17 cellular contexts compared by ENCODE assay signal in the genomic region with DNA sequence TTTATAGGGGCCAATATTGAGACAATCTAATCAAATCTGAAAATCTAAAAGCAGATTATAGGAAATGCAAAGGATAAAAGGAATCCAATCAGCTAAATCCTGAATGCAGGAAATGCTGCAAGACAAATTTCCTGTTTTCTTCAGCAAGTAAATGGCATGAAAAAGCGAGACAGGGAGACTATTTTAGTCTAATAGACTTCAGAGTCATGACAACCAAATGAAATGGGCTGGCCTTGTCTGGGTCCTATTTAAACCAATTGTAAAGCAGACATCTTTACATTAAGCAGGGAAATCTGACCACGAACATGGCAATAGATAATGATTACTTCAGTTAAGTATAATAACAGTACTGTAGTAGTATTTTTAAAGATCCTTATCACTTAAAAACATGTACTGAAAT. TPM values are rescaled to one million over a fixed set of nuclear protein-coding genes. Genes with fewer than 3 reads are reported as not detected.
DNase-seq lines count a peak whose midpoint lies in the region; ATAC-seq, FAIRE-seq and TF ChIP-seq lines count a peak whose summit lies in the region.
"Had no signal": no experiment of that assay in that cellular context is flagged by ENCODE, and none has a peak within 500 bp of the region (broad histone marks: within the 10 kb centered on the region; RNA-seq: fewer than 3 reads in every experiment).

No MANE protein-coding gene starts in this region.

- peak overlapping the region; percentile 49 for H3K27ac Mint-ChIP-seq in activated naive CD4-positive, alpha-beta T cell treated with anti-CD3 and anti-CD28 coated beads, Interleukin-2, amount 10 ng/mL, durations not matched to agents 7 days and 5 days
- no peak overlapping the region for H3K27ac Mint-ChIP-seq in activated naive CD4-positive, alpha-beta T cell treated with anti-CD3 and anti-CD28 coated beads, Interleukin-2, amount 50 U/mL, for 72 hours

- 75% methylated on average over 2 of the region's 2 CpGs for WGBS in GM12878 (ENCODE audit: insufficient coverage, insufficient replicate concordance, low lambda C conversion rate, missing lambda C conversion rate)
- 88% methylated on average over 2 of the region's 2 CpGs for WGBS in smooth muscle cell (ENCODE audit: low lambda C conversion rate)

- H3K9me2 ChIP-seq in PC-3 (replicated peaks; ENCODE audit: low read length), result no peaks in the 10 kb centered on the region

- no peaks in the 10 kb centered on the region for H3K27me3 ChIP-seq in PC-3 (ENCODE audit: low read length)
- H3K27me3 ChIP-seq in GM12878 (replicated peaks in 1 of 2; ENCODE audit: control insufficient read depth in 2 of 2, insufficient read depth in 2 of 2, low read length in 1 of 2), result no peaks in the 10 kb centered on the region
- no peaks in the 10 kb centered on the region for H3K27me3 ChIP-seq in smooth muscle cell (ENCODE audit: low read depth)
- H3K27me3 ChIP-seq: ovary, Peyer's patch had no signal

- H3K27me3 Mint-ChIP-seq in activated naive CD4-positive, alpha-beta T cell treated with anti-CD3 and anti-CD28 coated beads, Interleukin-2, amount 10 ng/mL, durations not matched to agents 7 days and 5 days, result no peaks in the 10 kb centered on the region

- in situ Hi-C loops in GM12878 (cut with MboI), result no loop called here

- no peaks in the 10 kb centered on the region for H3K9me3 Mint-ChIP-seq in activated naive CD4-positive, alpha-beta T cell treated with anti-CD3 and anti-CD28 coated beads, Interleukin-2, amount 10 ng/mL, durations not matched to agents 7 days and 5 days
- no peaks in the 10 kb centered on the region for H3K9me3 Mint-ChIP-seq in activated naive CD4-positive, alpha-beta T cell treated with anti-CD3 and anti-CD28 coated beads, Interleukin-2, amount 50 U/mL, for 72 hours

- no peak for TF ChIP-seq EP300 in GM12878 (IDR thresholded peaks at IDR 0.05; ENCODE audit: borderline replicate concordance in 1 of 2, control insufficient read depth in 1 of 2, low read depth in 2 of 2, low read length in 2 of 2)

- 0 out of 2 replicates have a peak, but pooled peaks cover 5% of the 10 kb centered on the region for H3K4me1 ChIP-seq in PC-3 (ENCODE audit: insufficient read depth, low read length)
- no peaks in the 10 kb centered on the region; the same call in none of the 2 replicates for H3K4me1 ChIP-seq in GM12878 (ENCODE audit: control insufficient read depth, insufficient read depth, low read length)
- peaks cover 16% of the 10 kb centered on the region for H3K4me1 ChIP-seq in smooth muscle cell (ENCODE audit: low read depth)

- H3K27ac ChIP-seq in PC-3 (ENCODE audit: low read length), result no peak overlapping the region
- no peak overlapping the region for H3K27ac ChIP-seq in GM12878 (ENCODE audit: control insufficient read depth, insufficient read depth)
- no peak overlapping the region for H3K27ac ChIP-seq in smooth muscle cell (ENCODE audit: low read depth)
- H3K27ac ChIP-seq: ovary, Peyer's patch had no signal

- POLR2A ChIA-PET in PC-3 (lab: Charles Lee; ENCODE audit: unreplicated experiment) (no interaction called here), GM12878 (lab: Charles Lee) (interaction anchor here (4.1 kb wide), 1 partner anchor 15 kb away, joined by 20 read pairs; a partner anchor contains a TSS)

- H3K9ac ChIP-seq in PC-3 (ENCODE audit: low read length), result no peak overlapping the region
- H3K9ac ChIP-seq in GM12878 (ENCODE audit: control insufficient read depth, insufficient read depth, low read length), result no peak overlapping the region
- H3K9ac ChIP-seq in smooth muscle cell (ENCODE audit: low read depth), result no peak overlapping the region

- H3K4me3 ChIP-seq in PC-3 (ENCODE audit: low read length) (no peak overlapping the region), GM12878 (no peak overlapping the region), smooth muscle cell (no peak overlapping the region)
- H3K4me3 ChIP-seq: ovary had no signal

- TF ChIP-seq POLR2A in GM12878 (IDR thresholded peaks at IDR 0.05; ENCODE audit: low read depth, low read length), result no peak

- H3F3A ChIP-seq in PC-3 (ENCODE audit: low read length, unreplicated experiment) (no peaks in the 10 kb centered on the region), smooth muscle cell (ENCODE audit: low read depth) (no peaks in the 10 kb centered on the region)

- H3K9me3 ChIP-seq in PC-3 (ENCODE audit: low read length), result no peaks in the 10 kb centered on the region
- no peaks in the 10 kb centered on the region for H3K9me3 ChIP-seq in GM12878 (replicated peaks; ENCODE audit: control insufficient read depth, insufficient read depth, low read length)
- no peaks in the 10 kb centered on the region for H3K9me3 ChIP-seq in smooth muscle cell (replicated peaks; ENCODE audit: low read depth)
- H3K9me3 ChIP-seq: ovary, Peyer's patch, spleen had no signal

- DNase-seq in activated naive CD4-positive, alpha-beta T cell treated with anti-CD3 and anti-CD28 coated beads, Interleukin-2, amount 10 ng/mL, durations not matched to agents 7 days and 5 days, result no peak
- no peak for DNase-seq in activated naive CD4-positive, alpha-beta T cell treated with anti-CD3 and anti-CD28 coated beads, Interleukin-2, amount 50 U/mL, for 72 hours (ENCODE audit: low spot score in 2 of 2)
- DNase-seq in PC-3 (no peak), GM12878 (ENCODE audit: low read depth, low spot score) (no peak), smooth muscle cell (lab: John Stamatoyannopoulos, UW; ENCODE audit: unreplicated experiment) (no peak), NCI-H2081 treated with DMSO at 0.1 percent for 48 hours (lab: John Stamatoyannopoulos, UW) (no peak)
- DNase-seq in stimulated activated CD4-positive, alpha-beta T cell treated with anti-CD3 and anti-CD28 coated beads, Interleukin-2, amount 100 ng/mL, for 48 hours, result no peak
- DNase-seq: activated CD8-positive, alpha-beta memory T cell treated with anti-CD3 and anti-CD28 coated beads for 24 hours; DMS153; mesenchymal stem cell; NCI-H1417 treated with DMSO at 0.1 percent for 48 hours; ovary; Peyer's patch; spleen had no signal

- no peak for TF ChIP-seq CTCF in PC-3 (conservative IDR thresholded peaks at IDR 0.05; ENCODE audit: low read depth, low read length)
- no peak for TF ChIP-seq CTCF in GM12878 (IDR thresholded peaks at IDR 0.05 in 2 of 3, conservative IDR thresholded peaks at IDR 0.05 in 1 of 3; ENCODE audit: control insufficient read depth in 2 of 3, extremely low read depth in 1 of 3, insufficient read depth in 1 of 3, low read depth in 3 of 3, low read length in 3 of 3)
- TF ChIP-seq CTCF in smooth muscle cell (IDR thresholded peaks at IDR 0.05; ENCODE audit: borderline replicate concordance, insufficient read depth, poor library complexity, severe bottlenecking), result no peak

- CTCF ChIA-PET in activated naive CD4-positive, alpha-beta T cell treated with anti-CD3 and anti-CD28 coated beads, Interleukin-2, amount 10 ng/mL, durations not matched to agents 7 days and 5 days (lab: Charles Lee), result interaction anchor here (0.6 to 2.3 kb wide), 3 partner anchors 13 to 158 kb away, joined by 3 to 7 read pairs (median 4); a partner anchor contains a TSS
- CTCF ChIA-PET in PC-3 (lab: Charles Lee), result no interaction called here
- CTCF ChIA-PET in GM12878 (lab: Yijun Ruan, JAX), result interaction anchor here (1.0 to 3.0 kb wide), 4 partner anchors 10 to 15 kb away, joined by 3 to 12 read pairs (median 7); a partner anchor contains a TSS

- H3K36me3 Mint-ChIP-seq in activated naive CD4-positive, alpha-beta T cell treated with anti-CD3 and anti-CD28 coated beads, Interleukin-2, amount 10 ng/mL, durations not matched to agents 7 days and 5 days, result peaks cover 21% of the 10 kb centered on the region
- H3K36me3 Mint-ChIP-seq in activated naive CD4-positive, alpha-beta T cell treated with anti-CD3 and anti-CD28 coated beads, Interleukin-2, amount 50 U/mL, for 72 hours, result peaks cover 14 to 37% of the 10 kb centered on the region in 2 donors

- H4K20me1 ChIP-seq in PC-3 (ENCODE audit: low read length), result no peaks in the 10 kb centered on the region
- H4K20me1 ChIP-seq in GM12878 (ENCODE audit: control insufficient read depth, insufficient read depth), result no peaks in the 10 kb centered on the region
- no peaks in the 10 kb centered on the region for H4K20me1 ChIP-seq in smooth muscle cell (ENCODE audit: low read depth)

- peak overlapping the region; percentile 47 for H3K4me3 Mint-ChIP-seq in activated naive CD4-positive, alpha-beta T cell treated with anti-CD3 and anti-CD28 coated beads, Interleukin-2, amount 10 ng/mL, durations not matched to agents 7 days and 5 days

- H3K4me2 ChIP-seq in PC-3 (ENCODE audit: low read length) (peak overlapping the region; percentile 79), GM12878 (ENCODE audit: control insufficient read depth, insufficient read depth) (peak overlapping the region; percentile 54), smooth muscle cell (peak overlapping the region; percentile 99)

- H3K4me1 Mint-ChIP-seq in activated naive CD4-positive, alpha-beta T cell treated with anti-CD3 and anti-CD28 coated beads, Interleukin-2, amount 10 ng/mL, durations not matched to agents 7 days and 5 days, result peaks cover 38% of the 10 kb centered on the region

- SMC1A ChIA-PET in GM12878 (lab: Charles Lee; ENCODE audit: uncharacterized antibody, unreplicated experiment), result interaction anchor here (0.7 to 4.4 kb wide), 4 partner anchors 15 to 1110 kb away, joined by 3 to 34 read pairs (median 4); a partner anchor contains a TSS

- H3K36me3 ChIP-seq in PC-3 (ENCODE audit: low read depth, low read length), result no peaks in the 10 kb centered on the region
- H3K36me3 ChIP-seq in GM12878 (ENCODE audit: control insufficient read depth in 2 of 2, insufficient read depth in 2 of 2, low read length in 1 of 2), result peaks cover 0 to 13% of the 10 kb centered on the region in 2 experiments; a peak in 2 of 4 replicates
- peaks cover 5% of the 10 kb centered on the region for H3K36me3 ChIP-seq in smooth muscle cell (ENCODE audit: low read depth)
- H3K36me3 ChIP-seq: ovary had no signal

- RAD21 ChIA-PET in GM12878 (lab: Charles Lee; ENCODE audit: unreplicated experiment), result interaction anchor here (1.1 to 1.4 kb wide), 2 partner anchors 13 to 104 kb away, joined by 3 to 4 read pairs; no protein-coding TSS in a partner anchor

- H2AFZ ChIP-seq in PC-3 (ENCODE audit: low read length) (no peak overlapping the region), GM12878 (ENCODE audit: control insufficient read depth, low read depth, low read length) (no peak overlapping the region), smooth muscle cell (ENCODE audit: low read depth) (no peak overlapping the region)

- no peak for ATAC-seq in activated naive CD4-positive, alpha-beta T cell treated with anti-CD3 and anti-CD28 coated beads, Interleukin-2, amount 50 U/mL, for 72 hours
- ATAC-seq in PC-3, result no peak
- ATAC-seq in GM12878, result no peak
- ATAC-seq in HG02642 (IDR thresholded peaks at IDR 0.05; ENCODE audit: poor library complexity, unreplicated experiment), result no peak

- H3K79me2 ChIP-seq in PC-3 (ENCODE audit: low read length), result peaks cover 32% of the 10 kb centered on the region
- peaks cover 16% of the 10 kb centered on the region for H3K79me2 ChIP-seq in GM12878 (ENCODE audit: control insufficient read depth, insufficient read depth, low read length)
- peaks cover 39% of the 10 kb centered on the region for H3K79me2 ChIP-seq in smooth muscle cell (ENCODE audit: low read depth)

- intact Hi-C loops in PC-3 (cut with micrococcal nuclease), result loop anchor here (5.0 kb wide), 1 partner anchor 175 kb away; a partner anchor contains a TSS
- intact Hi-C loops in GM12878 (cut with micrococcal nuclease; ENCODE audit: unreplicated experiment), result no loop called here

- no peak for FAIRE-seq in GM12878 (lab: Jason Lieb, UNC)

- no peak for TF ChIP-seq RAD21 in GM12878 (IDR thresholded peaks at IDR 0.05; ENCODE audit: insufficient read depth, low read depth, low read length)

- BruUV-seq in PC-3 (replicated peaks; lab: Mats Ljungman, UMichigan) (no TSS peak), GM12878 (replicated peaks; lab: Mats Ljungman, UMichigan) (no TSS peak)

RNA-seq across cellular contexts. Expression of a gene that starts 2.1 kb away (rescaled TPM):
- total RNA-seq in activated naive CD4-positive, alpha-beta T cell treated with anti-CD3 and anti-CD28 coated beads, Interleukin-2, amount 50 U/mL, for 72 hours, result 10 to 100 TPM; 22.0 to 29.2 TPM
- total RNA-seq in PC-3 (2014; rRNA removed) (10.0 and 14.0 TPM in 2 replicates), GM12878 (2014; rRNA removed) (16.5 and 19.5 TPM in 2 replicates), GM12878 (2014; rRNA removed; fragmentation: Illumina TruSeq; extraction: Trizol) (15.7 and 16.3 TPM in 2 replicates), GM12878 (2021) (17.1 and 17.9 TPM in 2 replicates), smooth muscle cell (15.1 and 17.4 TPM in 2 replicates)
- total RNA-seq in GM12878 (2013; cell fraction: nucleolus; rRNA removed), result 23.8 and 24.1 TPM in 2 replicates
- polyA plus RNA-seq in GM12878 (2011; ENCODE audit: low read depth), result 6.1 TPM
- polyA plus RNA-seq in GM12878 (2011; rRNA removed) (15.9 and 19.9 TPM in 2 replicates), GM12878 (2014; fragmentation: Illumina TruSeq; extraction: Trizol) (14.9 and 16.3 TPM in 2 replicates), GM12878 (2014; fragmentation: Nextera tagmentation; extraction: Ambion mirVana) (1 to 10 TPM; 4.1 to 8.0 TPM), GM12878 (2014; rRNA removed) (12.1 and 12.2 TPM in 2 replicates), GM12878 (2016; fragmentation: Nextera tagmentation; extraction: Ambion mirVana) (10 to 100 TPM; 15.8 to 17.3 TPM), smooth muscle cell (10.9 and 13.8 TPM in 2 replicates)
- polyA plus RNA-seq in GM12878 (2011; cell fraction: cytosol; rRNA removed), result 9.6 and 11.4 TPM in 2 replicates
- polyA plus RNA-seq in GM12878 (2011; cell fraction: nucleus; rRNA removed), result 5.6 and 10.0 TPM in 2 replicates
- polyA plus RNA-seq in GM12878 (2012), result 8.1 and 9.1 TPM in 2 replicates
- polyA minus RNA-seq in GM12878 (2011; rRNA and poly(A)+ RNA removed), result 5.6 and 7.2 TPM in 2 replicates
- 6.4 and 6.5 TPM in 2 replicates for polyA minus RNA-seq in GM12878 (2011; cell fraction: cytosol; rRNA and poly(A)+ RNA removed)
- 4.0 and 7.3 TPM in 2 replicates for polyA minus RNA-seq in GM12878 (2011; cell fraction: nucleus; rRNA and poly(A)+ RNA removed)

RNA-seq across cellular contexts. Expression of a gene that starts 14.5 kb away (rescaled TPM):
- 10 to 100 TPM; 38.3 to 39.0 TPM for total RNA-seq in activated naive CD4-positive, alpha-beta T cell treated with anti-CD3 and anti-CD28 coated beads, Interleukin-2, amount 50 U/mL, for 72 hours
- 15.0 and 21.1 TPM in 2 replicates for total RNA-seq in PC-3 (2014; rRNA removed)
- total RNA-seq in GM12878 (2013; cell fraction: nucleolus; rRNA removed), result 180 and 202 TPM in 2 replicates
- total RNA-seq in GM12878 (2014; rRNA removed), result 44.5 and 47.6 TPM in 2 replicates
- 40.1 and 40.3 TPM in 2 replicates for total RNA-seq in GM12878 (2014; rRNA removed; fragmentation: Illumina TruSeq; extraction: Trizol)
- 36.4 and 37.0 TPM in 2 replicates for total RNA-seq in GM12878 (2021)
- 20.4 TPM for polyA plus RNA-seq in GM12878 (2011; ENCODE audit: low read depth)
- 66.1 and 93.4 TPM in 2 replicates for polyA plus RNA-seq in GM12878 (2011; rRNA removed)
- polyA plus RNA-seq in GM12878 (2011; cell fraction: cytosol; rRNA removed), result 69.6 and 83.4 TPM in 2 replicates
- polyA plus RNA-seq in GM12878 (2011; cell fraction: nucleus; rRNA removed), result 79.7 and 92.5 TPM in 2 replicates
- 17.2 and 24.8 TPM in 2 replicates for polyA plus RNA-seq in GM12878 (2012)
- polyA plus RNA-seq in GM12878 (2014; fragmentation: Illumina TruSeq; extraction: Trizol), result 43.1 and 53.5 TPM in 2 replicates
- polyA plus RNA-seq in GM12878 (2014; fragmentation: Nextera tagmentation; extraction: Ambion mirVana), result 10 to 100 TPM; 40.3 to 48.4 TPM
- polyA plus RNA-seq in GM12878 (2014; rRNA removed), result 25.3 and 29.8 TPM in 2 replicates
- polyA plus RNA-seq in GM12878 (2016; fragmentation: Nextera tagmentation; extraction: Ambion mirVana), result 10 to 100 TPM; 52.9 to 61.5 TPM
- 196 and 271 TPM in 2 replicates for polyA minus RNA-seq in GM12878 (2011; rRNA and poly(A)+ RNA removed)
- 25.4 and 26.4 TPM in 2 replicates for polyA minus RNA-seq in GM12878 (2011; cell fraction: cytosol; rRNA and poly(A)+ RNA removed)
- 134 and 165 TPM in 2 replicates for polyA minus RNA-seq in GM12878 (2011; cell fraction: nucleus; rRNA and poly(A)+ RNA removed)
- total RNA-seq in smooth muscle cell, result 39.3 and 48.6 TPM in 2 replicates
- 22.6 and 29.2 TPM in 2 replicates for polyA plus RNA-seq in smooth muscle cell

RNA-seq across cellular contexts. Expression of a gene that starts 40.4 kb away (rescaled TPM):
- not detected for total RNA-seq in activated naive CD4-positive, alpha-beta T cell treated with anti-CD3 and anti-CD28 coated beads, Interleukin-2, amount 50 U/mL, for 72 hours
- total RNA-seq in PC-3 (2014; rRNA removed), result not detected in 2 replicates
- not detected in 2 replicates for total RNA-seq in GM12878 (2013; cell fraction: nucleolus; rRNA removed)
- not detected in 2 replicates for total RNA-seq in GM12878 (2014; rRNA removed)
- not detected in 2 replicates for total RNA-seq in GM12878 (2014; rRNA removed; fragmentation: Illumina TruSeq; extraction: Trizol)
- total RNA-seq in GM12878 (2021), result not detected in 2 replicates
- polyA plus RNA-seq in GM12878 (2011; ENCODE audit: low read depth), result not detected
- polyA plus RNA-seq in GM12878 (2011; rRNA removed), result not detected in 2 replicates
- polyA plus RNA-seq in GM12878 (2011; cell fraction: cytosol; rRNA removed), result not detected in 2 replicates
- not detected in 2 replicates for polyA plus RNA-seq in GM12878 (2011; cell fraction: nucleus; rRNA removed)
- polyA plus RNA-seq in GM12878 (2012), result not detected in 2 replicates
- polyA plus RNA-seq in GM12878 (2014; fragmentation: Illumina TruSeq; extraction: Trizol), result not detected in 2 replicates
- polyA plus RNA-seq in GM12878 (2014; fragmentation: Nextera tagmentation; extraction: Ambion mirVana), result not detected
- not detected in 2 replicates for polyA plus RNA-seq in GM12878 (2014; rRNA removed)
- polyA plus RNA-seq in GM12878 (2016; fragmentation: Nextera tagmentation; extraction: Ambion mirVana), result not detected
- polyA minus RNA-seq in GM12878 (2011; rRNA and poly(A)+ RNA removed), result not detected in 2 replicates
- not detected in 2 replicates for polyA minus RNA-seq in GM12878 (2011; cell fraction: cytosol; rRNA and poly(A)+ RNA removed)
- polyA minus RNA-seq in GM12878 (2011; cell fraction: nucleus; rRNA and poly(A)+ RNA removed), result not detected in 2 replicates
- not detected in 2 replicates for total RNA-seq in smooth muscle cell
- polyA plus RNA-seq in smooth muscle cell, result not detected in 2 replicates
- total RNA-seq: epithelial cell of proximal tubule, ovary, Peyer's patch, spleen, subcutaneous adipose tissue had no signal
- polyA plus RNA-seq: ovary, spleen had no signal

RNA-seq across cellular contexts. Expression of a gene that starts 57.2 kb away (rescaled TPM):
- total RNA-seq in activated naive CD4-positive, alpha-beta T cell treated with anti-CD3 and anti-CD28 coated beads, Interleukin-2, amount 50 U/mL, for 72 hours, result not detected
- total RNA-seq in PC-3 (2014; rRNA removed) (3.8 and 4.9 TPM in 2 replicates), GM12878 (2014; rRNA removed) (not detected in 2 replicates), GM12878 (2014; rRNA removed; fragmentation: Illumina TruSeq; extraction: Trizol) (not detected in 2 replicates), GM12878 (2021) (not detected in 2 replicates), smooth muscle cell (11.3 and 29.9 TPM in 2 replicates)
- total RNA-seq in GM12878 (2013; cell fraction: nucleolus; rRNA removed), result not detected in 2 replicates
- not detected for polyA plus RNA-seq in GM12878 (2011; ENCODE audit: low read depth)
- polyA plus RNA-seq in GM12878 (2011; rRNA removed) (not detected in 2 replicates), GM12878 (2014; fragmentation: Illumina TruSeq; extraction: Trizol) (not detected in 2 replicates), GM12878 (2014; fragmentation: Nextera tagmentation; extraction: Ambion mirVana) (not detected), GM12878 (2014; rRNA removed) (not detected in 2 replicates), GM12878 (2016; fragmentation: Nextera tagmentation; extraction: Ambion mirVana) (not detected), smooth muscle cell (7.8 and 12.1 TPM in 2 replicates)
- polyA plus RNA-seq in GM12878 (2011; cell fraction: cytosol; rRNA removed), result 0.02 and 0.03 TPM in 2 replicates
- polyA plus RNA-seq in GM12878 (2011; cell fraction: nucleus; rRNA removed), result 0.07 and 0.18 TPM in 2 replicates
- not detected in 2 replicates for polyA plus RNA-seq in GM12878 (2012)
- polyA minus RNA-seq in GM12878 (2011; rRNA and poly(A)+ RNA removed), result not detected in 2 replicates
- polyA minus RNA-seq in GM12878 (2011; cell fraction: cytosol; rRNA and poly(A)+ RNA removed), result not detected in 2 replicates
- 0.10 TPM in 1 of 2 replicates, not detected in the other for polyA minus RNA-seq in GM12878 (2011; cell fraction: nucleus; rRNA and poly(A)+ RNA removed)
